Comparison of ENCODE assay signal across 10 cellular contexts in genomic region chr2:230905448-230906430, GRCh38. TPM values are rescaled to one million over a fixed set of nuclear protein-coding genes. Genes with fewer than 3 reads are reported as not detected.
DNase-seq lines count a peak whose midpoint lies in the region; ATAC-seq and TF ChIP-seq lines count a peak whose summit lies in the region.
"Had no signal": no experiment of that assay in that cellular context is flagged by ENCODE, and none has a peak within 500 bp of the region (broad histone marks: within the 10 kb centered on the region; RNA-seq: fewer than 3 reads in every experiment).

No MANE protein-coding gene starts in this region.

- POLR2A ChIA-PET in HCT116 (lab: Charles Lee), result interaction anchor here (0.9 kb wide), 1 partner anchor 18 kb away, joined by 3 read pairs; no protein-coding TSS in a partner anchor
- POLR2A ChIA-PET in activated CD4-positive, alpha-beta memory T cell treated with anti-CD3 and anti-CD28 coated beads for 36 hours (lab: Charles Lee), result interaction anchor here (1.0 to 1.9 kb wide), 5 partner anchors 19 to 559 kb away, joined by 3 to 12 read pairs (median 6); partner anchors contain the start of genes GPR55 and NCL

- no peak overlapping the region for H2AFZ ChIP-seq in HCT116 (ENCODE audit: low read depth, low read length, poor library complexity, severe bottlenecking)

- TF ChIP-seq CTCF in HCT116 (IDR thresholded peaks at IDR 0.05 in 2 of 3, conservative IDR thresholded peaks at IDR 0.05 in 1 of 3; ENCODE audit: borderline replicate concordance in 1 of 3, insufficient read depth in 1 of 3, low read depth in 2 of 3, low read length in 2 of 3) (no peak), tibial nerve (IDR thresholded peaks at IDR 0.05) (no peak)

- no peaks in the 10 kb centered on the region for H3K36me3 ChIP-seq in HCT116 (ENCODE audit: control insufficient read depth in 1 of 2, insufficient read depth in 2 of 2, low read length in 2 of 2)
- no peaks in the 10 kb centered on the region for H3K36me3 ChIP-seq in tibial nerve

- H3K79me2 ChIP-seq in HCT116 (ENCODE audit: insufficient read depth, low read length), result no peaks in the 10 kb centered on the region

- H3K4me3 Mint-ChIP-seq in activated CD4-positive, alpha-beta memory T cell treated with anti-CD3 and anti-CD28 coated beads for 36 hours, result peak overlapping the region; percentile 54
- H3K4me3 Mint-ChIP-seq in effector memory CD8-positive, alpha-beta T cell, result no peak overlapping the region

- ATAC-seq in HCT116 (peak; percentile 76), GM21737 (IDR thresholded peaks at IDR 0.05; ENCODE audit: unreplicated experiment) (no peak), HG03196 (IDR thresholded peaks at IDR 0.05; ENCODE audit: unreplicated experiment) (no peak)
- peak; percentile 83 for ATAC-seq in effector memory CD8-positive, alpha-beta T cell (replicated peaks)

- peaks cover 66% of the 10 kb centered on the region for H3K4me1 Mint-ChIP-seq in activated CD4-positive, alpha-beta memory T cell treated with anti-CD3 and anti-CD28 coated beads for 36 hours (ENCODE audit: low read depth)
- peaks cover 12 to 15% of the 10 kb centered on the region in 2 donors for H3K4me1 Mint-ChIP-seq in effector memory CD8-positive, alpha-beta T cell (ENCODE audit: low read depth in 2 of 2)

- H3K27me3 ChIP-seq in HCT116 (ENCODE audit: insufficient read depth, low read length) (peaks cover 22% of the 10 kb centered on the region; the same call in 1 of the 2 replicates), tibial nerve (no peaks in the 10 kb centered on the region)

- H3K4me2 ChIP-seq in HCT116 (ENCODE audit: low read length), result peak overlapping the region; percentile 61

- no peaks in the 10 kb centered on the region for H3K9me3 Mint-ChIP-seq in activated CD4-positive, alpha-beta memory T cell treated with anti-CD3 and anti-CD28 coated beads for 36 hours
- H3K9me3 Mint-ChIP-seq in effector memory CD8-positive, alpha-beta T cell, result no peaks in the 10 kb centered on the region

- intact Hi-C loops in HCT116 (cut with micrococcal nuclease), result no loop called here
- intact Hi-C loops in activated CD4-positive, alpha-beta memory T cell treated with anti-CD3 and anti-CD28 coated beads for 36 hours (cut with micrococcal nuclease), result loop anchor here (1.0 to 5.0 kb wide), 6 partner anchors 19 to 557 kb away; partner anchors contain the start of gene NCL

- in situ Hi-C loops in ACHN (cut with HindIII; ENCODE audit: low pct_ligation_motif_present, low pct_unique_long_range_greater_than_20kb, low sequenced_read_pairs), result no loop called here

- H3K9me2 ChIP-seq in HCT116 (ENCODE audit: insufficient read depth), result no peaks in the 10 kb centered on the region

- H3K4me1 ChIP-seq in HCT116 (ENCODE audit: control insufficient read depth in 1 of 2, insufficient read depth in 2 of 2, low read length in 2 of 2) (peaks cover 28 to 42% of the 10 kb centered on the region in 2 experiments), tibial nerve (no peaks in the 10 kb centered on the region)

- peaks cover 11% of the 10 kb centered on the region for H3K36me3 Mint-ChIP-seq in activated CD4-positive, alpha-beta memory T cell treated with anti-CD3 and anti-CD28 coated beads for 36 hours
- peaks cover 3% of the 10 kb centered on the region for H3K36me3 Mint-ChIP-seq in effector memory CD8-positive, alpha-beta T cell (ENCODE audit: insufficient read depth)

- H3K9me3 ChIP-seq in HCT116 (ENCODE audit: control insufficient read depth in 1 of 2, insufficient read depth in 1 of 2, low read depth in 1 of 2, low read length in 2 of 2) (no peaks in the 10 kb centered on the region), tibial nerve (no peaks in the 10 kb centered on the region)

- peaks cover 21% of the 10 kb centered on the region for H3K27me3 Mint-ChIP-seq in activated CD4-positive, alpha-beta memory T cell treated with anti-CD3 and anti-CD28 coated beads for 36 hours
- H3K27me3 Mint-ChIP-seq in effector memory CD8-positive, alpha-beta T cell, result peaks cover 26 to 57% of the 10 kb centered on the region in 2 donors

- H3K27ac Mint-ChIP-seq in activated CD4-positive, alpha-beta memory T cell treated with anti-CD3 and anti-CD28 coated beads for 36 hours, result peak overlapping the region; percentile 61
- peak overlapping the region in 1 of 2 donors; percentile 13 for H3K27ac Mint-ChIP-seq in effector memory CD8-positive, alpha-beta T cell

- no peak for TF ChIP-seq EP300 in tibial nerve (IDR thresholded peaks at IDR 0.05)

- H3K9ac ChIP-seq in HCT116 (ENCODE audit: low read length), result peak overlapping the region; percentile 28; the same call in 1 of the 2 replicates

- H3K27ac ChIP-seq in HCT116 (ENCODE audit: low read depth, low read length) (no peak overlapping the region), tibial nerve (no peak overlapping the region)

- no peak overlapping the region for H3K4me3 ChIP-seq in HCT116 (replicated peaks in 1 of 2; ENCODE audit: low read depth in 1 of 2, low read length in 2 of 2)
- no peak overlapping the region for H3K4me3 ChIP-seq in tibial nerve
- H3K4me3 ChIP-seq: skin epidermis had no signal

- no peak for TF ChIP-seq RAD21 in HCT116 (IDR thresholded peaks at IDR 0.05; ENCODE audit: low read depth)

- RAD21 ChIA-PET in HCT116 (lab: Charles Lee; ENCODE audit: low non-redundant PET in 1 of 2, low total read pairs in 2 of 2, uncharacterized antibody in 2 of 2, unreplicated experiment in 2 of 2), result no interaction called here

- no peaks in the 10 kb centered on the region for H4K20me1 ChIP-seq in HCT116 (ENCODE audit: insufficient read depth)

- WGBS in tibial nerve, 2 donors, result 61 to 66% methylated on average over 17 to 18 of the region's 18 CpGs

- no TSS peak for BruUV-seq in HCT116 (replicated peaks; lab: Mats Ljungman, UMichigan)

- no peak for TF ChIP-seq POLR2A in HCT116 (IDR thresholded peaks at IDR 0.05; ENCODE audit: borderline replicate concordance, extremely low read depth, insufficient read depth, insufficient read length)
- TF ChIP-seq POLR2A in tibial nerve (IDR thresholded peaks at IDR 0.05), result no peak

- CTCF ChIA-PET in HCT116 (lab: Charles Lee), result no interaction called here
- CTCF ChIA-PET in activated CD4-positive, alpha-beta memory T cell treated with anti-CD3 and anti-CD28 coated beads for 36 hours (lab: Charles Lee), result interaction anchor here (1.0 to 18.4 kb wide), 12 partner anchors 8 to 81 kb away, joined by 3 to 313 read pairs (median 6); partner anchors contain the start of genes GPR55 and ITM2C

- DNase-seq in HCT116 (ENCODE audit: low read depth, low spot score) (peak; percentile 69), tibial nerve (ENCODE audit: low spot score in 2 of 2) (no peak), ACHN (no peak)
- peak; percentile 95 for DNase-seq in activated CD4-positive, alpha-beta memory T cell treated with anti-CD3 and anti-CD28 coated beads for 36 hours
- DNase-seq in effector memory CD8-positive, alpha-beta T cell, result peak in 1 of 3 experiments; percentile 27
- DNase-seq in stimulated activated CD4-positive, alpha-beta T cell treated with anti-CD3 and anti-CD28 coated beads, TNF-alpha, amount 100 ng/mL, for 24 hours (ENCODE audit: low read depth in 3 of 3), result peak; percentile 80 to 91 (median 89)
- DNase-seq: NCI-H187 had no signal

TF ChIP-seq in HCT116, 20 proteins besides CTCF, POLR2A, EP300 and RAD21 (continues in another document):
- no peak for TF ChIP-seq EZH2 (IDR thresholded peaks at IDR 0.05)
- no peak for TF ChIP-seq EGR1 (IDR thresholded peaks at IDR 0.05; ENCODE audit: low read depth)
- TF ChIP-seq FOSL1 (IDR thresholded peaks at IDR 0.05; ENCODE audit: low read depth), result peak; percentile 85
- no peak for TF ChIP-seq REST (IDR thresholded peaks at IDR 0.05; ENCODE audit: low read depth)
- 0 out of 2 replicates have a peak, but pooled peaks have one; percentile 30 for TF ChIP-seq POLR2AphosphoS5 (IDR thresholded peaks at IDR 0.05; ENCODE audit: low read depth, low read length)
- TF ChIP-seq SP1 (IDR thresholded peaks at IDR 0.05; ENCODE audit: low read depth), result peak; percentile 68
- no peak for TF ChIP-seq SRF (IDR thresholded peaks at IDR 0.05; ENCODE audit: low read depth)
- peak; percentile 81; the same call in 1 of the 2 replicates for TF ChIP-seq CBX3 (IDR thresholded peaks at IDR 0.05; ENCODE audit: low read depth)
- TF ChIP-seq TCF7L2 (IDR thresholded peaks at IDR 0.05; ENCODE audit: borderline replicate concordance, extremely low read depth, insufficient read depth, insufficient read length), result peak; percentile 100

RNA-seq across cellular contexts. Expression of gene GPR55, which starts 19.3 kb away (rescaled TPM):
- total RNA-seq in HCT116 (2021; ENCODE audit: unreplicated experiment) (not detected), tibial nerve (under 1 TPM in 1 of 4 donors, not detected in 3; 0.21 TPM)
- 0.08 TPM in 1 of 2 replicates, not detected in the other for polyA plus RNA-seq in HCT116 (2012)
- 1 to 10 TPM; 1.5 to 1.6 TPM for total RNA-seq in activated CD4-positive, alpha-beta memory T cell treated with anti-CD3 and anti-CD28 coated beads for 36 hours

RNA-seq across cellular contexts. Expression of gene ITM2C, which starts 41.0 kb away (rescaled TPM):
- 117 TPM for total RNA-seq in HCT116 (2021; ENCODE audit: unreplicated experiment)
- polyA plus RNA-seq in HCT116 (2012), result 192 and 214 TPM in 2 replicates
- total RNA-seq in activated CD4-positive, alpha-beta memory T cell treated with anti-CD3 and anti-CD28 coated beads for 36 hours, result 10 to 100 TPM; 19.5 to 23.0 TPM
- 100 to 1,000 TPM in 3 of 4 donors, 10 to 100 TPM in 1; 80.1 to 146 (median 128) TPM for total RNA-seq in tibial nerve

Comparison
In these comparisons a context has a peak if more than half of its experiments do, and no peak if none do; other contexts are left out.
1. ATAC-seq: peak in HCT116 (single experiment) and effector memory CD8-positive, alpha-beta T cell (single experiment); none in GM21737 (single experiment) and HG03196 (single experiment).
2. DNase-seq: peak in HCT116 (single experiment), activated CD4-positive, alpha-beta memory T cell treated with anti-CD3 and anti-CD28 coated beads for 36 hours (single experiment) and stimulated activated CD4-positive, alpha-beta T cell treated with anti-CD3 and anti-CD28 coated beads, TNF-alpha, amount 100 ng/mL, for 24 hours (3 of 3); none in tibial nerve (0 of 2) and ACHN (single experiment).